ENCODE assay signal across 25 cellular contexts in genomic region chr1:40303051-40303771, GRCh38. TPM values are rescaled to one million over a fixed set of nuclear protein-coding genes. Genes with fewer than 3 reads are reported as not detected.
DNase-seq lines count a peak whose midpoint lies in the region; ATAC-seq and TF ChIP-seq lines count a peak whose summit lies in the region.
"Had no signal": no experiment of that assay in that cellular context is flagged by ENCODE, and none has a peak within 500 bp of the region (broad histone marks: within the 10 kb centered on the region; RNA-seq: fewer than 3 reads in every experiment).

No MANE protein-coding gene starts in this region.

- no peak for TF ChIP-seq CTCF in GM23338 (conservative IDR thresholded peaks at IDR 0.05; ENCODE audit: low read depth in 2 of 2)
- TF ChIP-seq CTCF in RWPE1 (conservative IDR thresholded peaks at IDR 0.05; ENCODE audit: low read depth), result no peak
- no peak for TF ChIP-seq CTCF in osteocyte (IDR thresholded peaks at IDR 0.05)

- DNase-seq in GM23338 (ENCODE audit: low spot score), result peak; percentile 71
- DNase-seq in RWPE1 (ENCODE audit: low spot score), result peak; percentile 26
- DNase-seq in osteocyte (ENCODE audit: extremely low spot score, unreplicated experiment), result peak; percentile 83
- no peak for DNase-seq in glomerular visceral epithelial cell (ENCODE audit: extremely low spot score)
- no peak for DNase-seq in NCI-H2081 (lab: John Stamatoyannopoulos, UW)
- no peak for DNase-seq in AG20443 (ENCODE audit: low spot score)
- DNase-seq: BE2C; CD4-positive, CD25-positive, alpha-beta regulatory T cell; COR-L47; DMS79 treated with DMSO at 0.1 percent for 48 hours; KBM-7; MM.1S; NCI-H1048; NCI-H1436; NCI-H187 treated with DMSO at 0.1 percent for 48 hours; NCI-H69; PC-9; SJCRH30 had no signal

- POLR2A ChIA-PET in RWPE1 (lab: Yijun Ruan, JAX; ENCODE audit: low non-redundant PET), result no interaction called here

- H3K27me3 Mint-ChIP-seq in GM23338 (ENCODE audit: insufficient read depth, low read depth, poor library complexity), result peaks cover 14% of the 10 kb centered on the region
- H3K27me3 Mint-ChIP-seq in osteocyte (ENCODE audit: unreplicated experiment), result no peaks in the 10 kb centered on the region
- H3K27me3 Mint-ChIP-seq: CD4-positive, CD25-positive, alpha-beta regulatory T cell had no signal

- H3K4me1 Mint-ChIP-seq in GM23338 (peaks cover 6% of the 10 kb centered on the region; the same call in 1 of the 3 replicates), osteocyte (ENCODE audit: unreplicated experiment) (no peaks in the 10 kb centered on the region)
- H3K4me1 Mint-ChIP-seq: CD4-positive, CD25-positive, alpha-beta regulatory T cell had no signal

- H3K9me3 Mint-ChIP-seq in GM23338 (no peaks in the 10 kb centered on the region), osteocyte (ENCODE audit: unreplicated experiment) (no peaks in the 10 kb centered on the region)
- H3K9me3 Mint-ChIP-seq: CD4-positive, CD25-positive, alpha-beta regulatory T cell had no signal

- H3K4me2 ChIP-seq in GM23338, result peak overlapping the region; percentile 85
- H3K4me2 ChIP-seq: A549, PC-9 had no signal

- H3K27ac Mint-ChIP-seq in GM23338 (no peak overlapping the region), osteocyte (ENCODE audit: unreplicated experiment) (no peak overlapping the region)
- H3K27ac Mint-ChIP-seq: CD4-positive, CD25-positive, alpha-beta regulatory T cell had no signal

- no peaks in the 10 kb centered on the region for H3K79me2 ChIP-seq in GM23338 (replicated peaks; ENCODE audit: insufficient read depth)

- ATAC-seq in GM23338 (peak; percentile 67), esophagus mucosa (peak; percentile 68)
- ATAC-seq: A549, HepG2 had no signal

- no peaks in the 10 kb centered on the region for H3F3A ChIP-seq in GM23338 (replicated peaks; ENCODE audit: low read depth)

- CTCF ChIA-PET in RWPE1 (lab: Yijun Ruan, JAX), result no interaction called here

- peak overlapping the region; percentile 95 for H2AFZ ChIP-seq in GM23338
- H2AFZ ChIP-seq: PC-9 had no signal

- H3K36me3 ChIP-seq in GM23338 (ENCODE audit: insufficient read depth), result no peaks in the 10 kb centered on the region
- H3K36me3 ChIP-seq: BE2C, HAP-1, SJCRH30 had no signal

- no peaks in the 10 kb centered on the region for H3K36me3 Mint-ChIP-seq in GM23338 (ENCODE audit: low read depth)
- no peaks in the 10 kb centered on the region for H3K36me3 Mint-ChIP-seq in osteocyte (ENCODE audit: unreplicated experiment)
- H3K36me3 Mint-ChIP-seq: CD4-positive, CD25-positive, alpha-beta regulatory T cell had no signal

- peak overlapping the region; percentile 70 for H3K4me3 ChIP-seq in GM23338
- H3K4me3 ChIP-seq: A549, HAP-1, PC-9, SJCRH30 had no signal

- H3K4me1 ChIP-seq in GM23338 (ENCODE audit: insufficient read depth), result no peaks in the 10 kb centered on the region; the same call in 1 of the 2 replicates
- H3K4me1 ChIP-seq: A549, BE2C, HAP-1, SJCRH30 had no signal

- no peaks in the 10 kb centered on the region for H4K20me1 ChIP-seq in GM23338 (replicated peaks; ENCODE audit: insufficient read depth)

- peak overlapping the region; percentile 68; the same call in 2 of the 3 replicates for H3K4me3 Mint-ChIP-seq in GM23338
- no peak overlapping the region for H3K4me3 Mint-ChIP-seq in osteocyte (ENCODE audit: unreplicated experiment)
- H3K4me3 Mint-ChIP-seq: CD4-positive, CD25-positive, alpha-beta regulatory T cell had no signal

- H3K27me3 ChIP-seq in GM23338 (ENCODE audit: insufficient read depth), result peaks cover 33% of the 10 kb centered on the region
- H3K27me3 ChIP-seq: BE2C, SJCRH30 had no signal

- no peaks in the 10 kb centered on the region for H3K9me2 ChIP-seq in GM23338 (ENCODE audit: insufficient read depth)

- H3K27ac ChIP-seq in GM23338 (ENCODE audit: low read depth) (no peak overlapping the region), RWPE1 (no peak overlapping the region)
- H3K27ac ChIP-seq: A549, HL-60, PC-9, SJCRH30 had no signal

TF ChIP-seq in GM23338, 12 proteins besides CTCF, POLR2A, EP300 and RAD21:
- TF ChIP-seq ZNF331 (CRISPR knock-in tag; IDR thresholded peaks at IDR 0.05; ENCODE audit: low read depth) (no peak), EZH2 (IDR thresholded peaks at IDR 0.05; ENCODE audit: low read depth, unreplicated experiment) (peak; percentile 69)
TF ChIP-seq in GM23338: peak in this region for 1.

RNA-seq across cellular contexts. Expression of gene COL9A2, which starts 13.9 kb away (rescaled TPM):
- total RNA-seq in GM23338 (2014; rRNA removed; shearing (Covaris generic)), result 2.8 and 9.1 TPM in 2 replicates
- polyA plus RNA-seq in GM23338 (2016; fragmentation: Nextera tagmentation; extraction: Ambion mirVana), result 1.7 and 2.6 TPM in 2 replicates
- total RNA-seq in esophagus mucosa, result 0.64 TPM
- total RNA-seq in osteocyte, result 2.1 and 2.7 TPM in 2 replicates

RNA-seq across cellular contexts. Expression of gene ZMPSTE24, which starts 45.2 kb away (rescaled TPM):
- 51.2 and 76.0 TPM in 2 replicates for total RNA-seq in GM23338 (2014; rRNA removed; shearing (Covaris generic))
- polyA plus RNA-seq in GM23338 (2016; fragmentation: Nextera tagmentation; extraction: Ambion mirVana), result 22.3 and 23.1 TPM in 2 replicates
- total RNA-seq in esophagus mucosa (25.8 TPM), osteocyte (41.2 and 43.4 TPM in 2 replicates)

RNA-seq across cellular contexts. Expression of gene TMCO2, which starts 55.5 kb away (rescaled TPM):
- total RNA-seq in GM23338 (2014; rRNA removed; shearing (Covaris generic)), result not detected in 2 replicates
- polyA plus RNA-seq in GM23338 (2016; fragmentation: Nextera tagmentation; extraction: Ambion mirVana), result not detected in 2 replicates
- total RNA-seq in esophagus mucosa (not detected), osteocyte (not detected in 2 replicates)
- total RNA-seq: CD4-positive, CD25-positive, alpha-beta regulatory T cell; HepG2; HT-29; NCI-H460; PC-9; SJCRH30 had no signal
- polyA plus RNA-seq: A549; CD4-positive, CD25-positive, alpha-beta regulatory T cell; HepG2 had no signal

Comparison
In these comparisons a context has a peak if more than half of its experiments do, and no peak if none do; other contexts are left out.
1. DNase-seq: peak in GM23338 (single experiment), RWPE1 (single experiment) and osteocyte (single experiment); none in glomerular visceral epithelial cell (single experiment), NCI-H2081 (0 of 2) and AG20443 (single experiment).